In the genomic region with DNA sequence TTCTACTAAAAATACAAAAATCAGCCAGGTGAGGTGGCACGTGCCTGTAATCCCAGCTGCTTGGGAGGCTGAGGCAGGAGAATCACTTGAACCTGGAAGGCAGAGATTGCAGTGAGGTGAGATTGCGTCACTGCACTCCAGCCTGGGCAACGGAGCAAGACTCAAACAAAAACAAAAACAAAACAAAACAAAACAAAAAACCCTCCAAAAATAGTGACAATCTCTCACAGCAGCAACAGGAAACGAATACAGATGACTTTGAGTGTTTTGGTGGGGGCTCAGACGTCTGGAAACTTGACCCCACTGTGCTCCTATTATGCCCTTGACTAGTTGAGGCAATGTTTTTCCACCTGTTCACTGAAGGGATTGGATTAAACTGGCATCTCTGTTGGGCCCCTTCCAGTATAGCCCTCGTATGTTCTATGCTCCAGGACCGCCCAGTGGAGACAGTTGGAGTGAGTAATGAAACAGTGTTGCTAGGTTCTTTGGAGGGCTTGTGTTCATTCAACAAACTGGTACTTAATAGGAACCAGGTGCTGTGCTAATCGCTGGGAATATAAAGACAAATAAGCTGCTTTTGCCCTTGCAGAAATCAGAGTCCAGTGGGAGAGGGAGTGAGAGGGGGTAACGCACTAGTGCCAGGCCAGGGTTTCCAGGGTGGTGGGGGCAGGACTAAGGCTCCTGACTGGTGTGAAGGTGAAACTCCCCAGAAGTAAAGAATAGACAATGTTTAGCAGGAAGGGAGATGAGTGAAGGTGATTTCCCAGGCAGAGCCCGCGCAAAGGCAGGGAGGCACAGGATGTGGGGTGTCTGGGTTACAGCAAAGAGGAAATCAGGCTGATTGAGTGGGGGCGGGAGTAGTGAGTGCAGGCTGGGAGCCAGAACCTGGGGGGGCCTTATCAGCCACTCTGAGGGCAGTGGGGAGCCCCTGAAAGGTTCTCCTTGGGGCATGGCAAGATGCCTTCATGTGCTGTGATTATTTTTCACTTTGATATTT, we compare ENCODE assay signal across 8 cellular contexts.
DNase-seq lines count a peak whose midpoint lies in the region; ATAC-seq and TF ChIP-seq lines count a peak whose summit lies in the region.

No MANE protein-coding gene starts in this region.

- no peaks in the 10 kb centered on the region for H3K4me1 ChIP-seq in mesenchymal stem cell (ENCODE audit: control insufficient read depth, insufficient read depth, low read depth, low read length)

- H2BK12ac ChIP-seq in mesenchymal stem cell (ENCODE audit: low read length in 2 of 2): no peak overlapping the region

- H4K8ac ChIP-seq in mesenchymal stem cell (ENCODE audit: low read length): no peak overlapping the region

- DNase-seq in GM06990 (ENCODE audit: extremely low read depth, insufficient read length) (peak; percentile 38), substantia nigra (lab: John Stamatoyannopoulos, UW) (no peak), mesenchymal stem cell (no peak), NCI-H1930 (lab: John Stamatoyannopoulos, UW) (no peak)
- peak; percentile 61 for DNase-seq in activated naive CD8-positive, alpha-beta T cell treated with anti-CD3 and anti-CD28 coated beads, Interleukin-2, amount 10 ng/mL, durations not matched to agents 7 days and 5 days
- DNase-seq in stimulated activated CD8-positive, alpha-beta memory T cell treated with anti-CD3 and anti-CD28 coated beads, Interleukin-4, amount 100 ng/mL, for 4 hours (ENCODE audit: low read depth in 2 of 2, low spot score in 1 of 2): peak; percentile 20 to 21

- H3K14ac ChIP-seq in mesenchymal stem cell (ENCODE audit: low read length in 2 of 2): no peak overlapping the region

- TF ChIP-seq CTCF in GM06990 (IDR thresholded peaks at IDR 0.05; ENCODE audit: insufficient read depth, low read length, poor library complexity, severe bottlenecking): no peak

- no peak overlapping the region for H3K4me2 ChIP-seq in mesenchymal stem cell (ENCODE audit: low read length, poor library complexity, severe bottlenecking)

- no peaks in the 10 kb centered on the region for H3K36me3 Mint-ChIP-seq in activated naive CD8-positive, alpha-beta T cell treated with anti-CD3 and anti-CD28 coated beads, Interleukin-2, amount 10 ng/mL, durations not matched to agents 7 days and 5 days

- H3K27me3 ChIP-seq in GM06990 (replicated peaks; ENCODE audit: control insufficient read depth, insufficient read depth, low read length) (no peaks in the 10 kb centered on the region), mesenchymal stem cell (ENCODE audit: control insufficient read depth in 1 of 2, insufficient read depth in 1 of 2, low read length in 2 of 2) (no peaks in the 10 kb centered on the region)

- H3K27ac ChIP-seq in substantia nigra (ENCODE audit: low read depth, low read length, poor library complexity, severe bottlenecking): no peak overlapping the region
- H3K27ac ChIP-seq in mesenchymal stem cell (ENCODE audit: low read length, poor library complexity, severe bottlenecking): no peak overlapping the region

- H3K27ac Mint-ChIP-seq in activated naive CD8-positive, alpha-beta T cell treated with anti-CD3 and anti-CD28 coated beads, Interleukin-2, amount 10 ng/mL, durations not matched to agents 7 days and 5 days: peak overlapping the region; percentile 87

- peaks cover 40% of the 10 kb centered on the region for H3K4me1 Mint-ChIP-seq in activated naive CD8-positive, alpha-beta T cell treated with anti-CD3 and anti-CD28 coated beads, Interleukin-2, amount 10 ng/mL, durations not matched to agents 7 days and 5 days

- H2BK120ac ChIP-seq in mesenchymal stem cell (ENCODE audit: low read depth, low read length): no peak overlapping the region

- no peaks in the 10 kb centered on the region for H3K9me3 ChIP-seq in mesenchymal stem cell (ENCODE audit: control insufficient read depth, low read length)

- H3K4me3 Mint-ChIP-seq in activated naive CD8-positive, alpha-beta T cell treated with anti-CD3 and anti-CD28 coated beads, Interleukin-2, amount 10 ng/mL, durations not matched to agents 7 days and 5 days: peak overlapping the region; percentile 78

- no peak overlapping the region for H4K91ac ChIP-seq in mesenchymal stem cell (ENCODE audit: low read length)

- H3K4ac ChIP-seq in mesenchymal stem cell (ENCODE audit: low read depth in 1 of 2, low read length in 2 of 2): no peak overlapping the region

- POLR2A ChIA-PET in activated naive CD8-positive, alpha-beta T cell treated with anti-CD3 and anti-CD28 coated beads, Interleukin-2, amount 10 ng/mL, durations not matched to agents 7 days and 5 days (lab: Charles Lee): no interaction called here

- WGBS in mesenchymal stem cell: 65% methylated on average over 9 of the region's 12 CpGs

- no peaks in the 10 kb centered on the region for H3K9me3 Mint-ChIP-seq in activated naive CD8-positive, alpha-beta T cell treated with anti-CD3 and anti-CD28 coated beads, Interleukin-2, amount 10 ng/mL, durations not matched to agents 7 days and 5 days

- H2BK5ac ChIP-seq in mesenchymal stem cell (ENCODE audit: low read depth, low read length, poor library complexity, severe bottlenecking): no peak overlapping the region

- H3K36me3 ChIP-seq in GM06990 (ENCODE audit: control insufficient read depth, insufficient read depth, low read length): no peaks in the 10 kb centered on the region
- no peaks in the 10 kb centered on the region for H3K36me3 ChIP-seq in mesenchymal stem cell (ENCODE audit: control insufficient read depth in 1 of 2, insufficient read depth in 2 of 2, low read depth in 1 of 2, low read length in 2 of 2)

- H3K79me1 ChIP-seq in mesenchymal stem cell (replicated peaks; ENCODE audit: low read length, poor library complexity, severe bottlenecking): no peaks in the 10 kb centered on the region

- H2AFZ ChIP-seq in mesenchymal stem cell (ENCODE audit: low read depth, low read length): no peak overlapping the region

- no peak overlapping the region for H2AK5ac ChIP-seq in mesenchymal stem cell (ENCODE audit: low read length, severe bottlenecking)

- no peaks in the 10 kb centered on the region for H3K27me3 Mint-ChIP-seq in activated naive CD8-positive, alpha-beta T cell treated with anti-CD3 and anti-CD28 coated beads, Interleukin-2, amount 10 ng/mL, durations not matched to agents 7 days and 5 days

- ATAC-seq in HG02642 (IDR thresholded peaks at IDR 0.05; ENCODE audit: poor library complexity, unreplicated experiment) (peak; percentile 79), SK-N-SH treated with all-trans-retinoic acid at 6 μM for 48 hours (no peak)
- peak; percentile 93 for ATAC-seq in activated naive CD8-positive, alpha-beta T cell treated with anti-CD3 and anti-CD28 coated beads, Interleukin-2, amount 10 ng/mL, durations not matched to agents 7 days and 5 days (ENCODE audit: low read depth)

- H3K23ac ChIP-seq in mesenchymal stem cell (ENCODE audit: low read length in 2 of 2): no peak overlapping the region

- H3K9ac ChIP-seq in mesenchymal stem cell (ENCODE audit: low read length): no peak overlapping the region

- H3K18ac ChIP-seq in mesenchymal stem cell (ENCODE audit: low read depth in 1 of 2, low read length in 2 of 2): no peak overlapping the region

- no peak overlapping the region for H2BK15ac ChIP-seq in mesenchymal stem cell (ENCODE audit: low read depth, poor library complexity, severe bottlenecking)

- H3K4me3 ChIP-seq in GM06990 (replicated peaks; ENCODE audit: low read depth, low read length) (no peak overlapping the region), mesenchymal stem cell (ENCODE audit: insufficient read depth in 1 of 2, low read depth in 1 of 2, low read length in 2 of 2) (no peak overlapping the region)

TF ChIP-seq in SK-N-SH treated with all-trans-retinoic acid at 6 μM for 48 hours, 23 proteins besides CTCF, POLR2A, EP300 and RAD21:
- TF ChIP-seq TOX (CRISPR knock-in tag; IDR thresholded peaks at IDR 0.05; ENCODE audit: borderline replicate concordance): no peak
- TF ChIP-seq TCF4 (CRISPR knock-in tag; IDR thresholded peaks at IDR 0.05; ENCODE audit: borderline replicate concordance): 0 out of 2 replicates have a peak, but pooled peaks have one; percentile 36

Comparison
In these comparisons a context has a peak if more than half of its experiments do, and no peak if none do; other contexts are left out.
1. DNase-seq: peak in GM06990 (single experiment), activated naive CD8-positive, alpha-beta T cell treated with anti-CD3 and anti-CD28 coated beads, Interleukin-2, amount 10 ng/mL, durations not matched to agents 7 days and 5 days (single experiment) and stimulated activated CD8-positive, alpha-beta memory T cell treated with anti-CD3 and anti-CD28 coated beads, Interleukin-4, amount 100 ng/mL, for 4 hours (2 of 2); none in substantia nigra (0 of 49), mesenchymal stem cell (single experiment) and NCI-H1930 (0 of 2).